Comparison of ENCODE assay signal across 8 cellular contexts in the genomic region with DNA sequence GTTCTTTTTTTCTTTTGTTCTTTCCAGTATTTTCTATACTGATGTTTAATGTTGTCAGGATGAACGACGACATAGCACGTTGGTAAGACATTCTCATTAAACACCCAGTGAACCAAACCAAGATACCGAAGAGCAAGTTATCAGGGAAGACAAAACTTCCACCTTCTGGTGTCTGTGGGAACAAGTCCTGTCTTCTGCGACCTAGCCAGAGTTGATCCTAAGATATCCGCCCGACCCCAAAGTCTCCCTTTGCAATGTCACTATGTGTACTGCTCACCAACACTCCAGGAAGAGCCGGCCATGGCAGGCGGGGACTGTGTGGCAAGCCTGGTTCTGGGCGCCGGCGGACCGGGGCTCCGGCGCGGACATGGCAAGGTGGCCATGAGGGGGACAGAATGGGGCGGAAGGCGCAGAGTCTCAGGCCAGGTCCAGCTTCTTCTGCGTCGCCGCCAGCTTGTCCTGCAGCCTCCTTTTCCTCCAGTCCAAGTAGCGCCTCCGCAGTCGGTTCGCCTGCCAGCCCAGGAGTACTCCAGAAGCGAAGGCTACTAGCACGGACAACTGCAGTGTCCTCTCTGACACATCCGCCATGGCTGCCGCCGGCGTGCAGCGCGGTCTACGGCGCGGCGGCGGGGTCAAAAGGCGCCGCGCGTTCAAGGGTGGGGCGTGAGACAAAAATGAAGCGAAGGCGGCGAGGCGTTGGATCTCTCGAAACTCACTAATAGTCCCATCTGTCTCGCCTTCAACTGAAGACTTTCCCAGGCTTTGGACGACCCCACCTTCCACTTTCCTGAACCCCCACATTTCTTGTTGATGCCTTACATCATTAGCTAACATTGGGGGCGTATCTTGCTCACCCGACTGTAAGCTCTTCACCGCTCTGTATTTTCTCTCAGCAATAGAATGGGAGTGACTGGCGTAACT. TPM values are rescaled to one million over a fixed set of nuclear protein-coding genes. Genes with fewer than 3 reads are reported as not detected.
DNase-seq lines count a peak whose midpoint lies in the region; ATAC-seq and TF ChIP-seq lines count a peak whose summit lies in the region.

A gene with protein sequence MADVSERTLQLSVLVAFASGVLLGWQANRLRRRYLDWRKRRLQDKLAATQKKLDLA (minus strand): TSS at position 610 of the 921 bp plus-strand sequence. CDS start 22 bp downstream, at position 588.

- peak within 1 kb of the TSS; percentile 93 to 97 for H3K4me3 Mint-ChIP-seq in CD14-positive monocyte
- peak within 1 kb of the TSS; percentile 90 for H3K4me3 Mint-ChIP-seq in activated CD8-positive, alpha-beta T cell treated with anti-CD3 and anti-CD28 coated beads for 36 hours

- ATAC-seq in GM19351 (IDR thresholded peaks at IDR 0.05; ENCODE audit: unreplicated experiment) = peak; percentile 87
- peak; percentile 70 for ATAC-seq in HG03469 (IDR thresholded peaks at IDR 0.05; ENCODE audit: unreplicated experiment)
- ATAC-seq in activated CD8-positive, alpha-beta T cell treated with anti-CD3 and anti-CD28 coated beads for 36 hours = peak; percentile 93
- peak; percentile 97 for ATAC-seq in lung (ENCODE audit: insufficient read depth, low FRiP score)

- peaks cover 0 to 1% of the 10 kb centered on the region in 2 donors for H3K9me3 ChIP-seq in lung (ENCODE audit: control insufficient read depth in 2 of 2, insufficient read depth in 1 of 2, low read length in 1 of 2)

- POLR2A ChIA-PET in activated CD8-positive, alpha-beta T cell treated with anti-CD3 and anti-CD28 coated beads for 36 hours (lab: Charles Lee) = interaction anchor here (0.6 kb wide), 1 partner anchor 11 kb away, joined by 3 read pairs; no protein-coding TSS in a partner anchor

- intact Hi-C loops in CD14-positive monocyte (cut with micrococcal nuclease) = no loop called here
- intact Hi-C loops in activated CD8-positive, alpha-beta T cell treated with anti-CD3 and anti-CD28 coated beads for 36 hours (cut with micrococcal nuclease) = no loop called here

- peak within 1 kb of the TSS; percentile 76 to 91 (median 89) for H3K27ac Mint-ChIP-seq in CD14-positive monocyte
- peak within 1 kb of the TSS; percentile 92 for H3K27ac Mint-ChIP-seq in activated CD8-positive, alpha-beta T cell treated with anti-CD3 and anti-CD28 coated beads for 36 hours

- TF ChIP-seq CTCF in CD14-positive monocyte (IDR thresholded peaks at IDR 0.05) (no peak), lung (IDR thresholded peaks at IDR 0.05; ENCODE audit: control extremely low read depth, extremely low read depth) (no peak)
- TF ChIP-seq CTCF in activated CD8-positive, alpha-beta T cell treated with anti-CD3 and anti-CD28 coated beads for 36 hours (IDR thresholded peaks at IDR 0.05) = no peak

- peaks cover 18% of the 10 kb centered on the region for H3K4me1 Mint-ChIP-seq in CD14-positive monocyte
- peaks cover 13% of the 10 kb centered on the region for H3K4me1 Mint-ChIP-seq in activated CD8-positive, alpha-beta T cell treated with anti-CD3 and anti-CD28 coated beads for 36 hours (ENCODE audit: low read depth)

- DNase-seq in CD14-positive monocyte (ENCODE audit: low spot score) (peak; percentile 54), NCI-H82 (lab: John Stamatoyannopoulos, UW) (peak; percentile 75), ecto neural progenitor cell (ENCODE audit: low spot score) (peak; percentile 83), lung (ENCODE audit: low spot score) (peak; percentile 64)
- peak; percentile 80 for DNase-seq in activated CD8-positive, alpha-beta T cell treated with anti-CD3 and anti-CD28 coated beads for 36 hours
- peak; percentile 27 to 34 (median 34) for DNase-seq in stimulated activated CD4-positive, alpha-beta T cell treated with anti-CD3 and anti-CD28 coated beads, TNF-alpha, amount 100 ng/mL, for 4 hours (ENCODE audit: low read depth in 3 of 3)

- H3K27ac ChIP-seq in lung (ENCODE audit: low read depth in 1 of 2, low read length in 1 of 2) = peak within 1 kb of the TSS; percentile 91

- 1 to 2% methylated on average over 54 of the region's 54 CpGs for WGBS in lung, 2 donors

- peaks cover 8 to 10% of the 10 kb centered on the region in 2 donors for H3K36me3 ChIP-seq in lung (ENCODE audit: control insufficient read depth in 2 of 2, insufficient read depth in 2 of 2, low read length in 2 of 2)

- no peaks in the 10 kb centered on the region for H3K27me3 ChIP-seq in lung (ENCODE audit: control insufficient read depth, insufficient read depth)

- peaks cover 15 to 19% of the 10 kb centered on the region in 2 donors for H3K36me3 Mint-ChIP-seq in CD14-positive monocyte
- peaks cover 31% of the 10 kb centered on the region for H3K36me3 Mint-ChIP-seq in activated CD8-positive, alpha-beta T cell treated with anti-CD3 and anti-CD28 coated beads for 36 hours (ENCODE audit: low read depth)

- H3K4me1 ChIP-seq in lung (ENCODE audit: control insufficient read depth in 2 of 2, insufficient read depth in 2 of 2, low read length in 2 of 2) = peaks cover 4 to 9% of the 10 kb centered on the region in 2 donors

- H3K4me3 ChIP-seq in lung = peak within 1 kb of the TSS; percentile 95

- CTCF ChIA-PET in activated CD8-positive, alpha-beta T cell treated with anti-CD3 and anti-CD28 coated beads for 36 hours (lab: Charles Lee) = no interaction called here

- H3K9me3 Mint-ChIP-seq in CD14-positive monocyte = peaks cover 0 to 17% (median 9%) of the 10 kb centered on the region in 7 donors
- H3K9me3 Mint-ChIP-seq in activated CD8-positive, alpha-beta T cell treated with anti-CD3 and anti-CD28 coated beads for 36 hours = peaks cover 5% of the 10 kb centered on the region

- H3K27me3 Mint-ChIP-seq in CD14-positive monocyte (ENCODE audit: low read depth in 3 of 3) = peaks cover 5 to 16% (median 11%) of the 10 kb centered on the region in 3 donors
- H3K27me3 Mint-ChIP-seq in activated CD8-positive, alpha-beta T cell treated with anti-CD3 and anti-CD28 coated beads for 36 hours = peaks cover 19% of the 10 kb centered on the region

RNA-seq across cellular contexts. Expression of the gene that starts here (rescaled TPM):
- polyA plus RNA-seq in CD14-positive monocyte (10 to 100 TPM; 51.0 to 70.6 TPM), lung (100 to 1,000 TPM; 139 to 322 TPM)
- 10 to 100 TPM; 80.2 to 92.1 TPM for total RNA-seq in activated CD8-positive, alpha-beta T cell treated with anti-CD3 and anti-CD28 coated beads for 36 hours
- 10 to 100 TPM; 29.4 to 67.4 TPM for total RNA-seq in lung

Comparison
In these comparisons a context has a peak if more than half of its experiments do, and no peak if none do; other contexts are left out.
1. Peak in every context shown above with its lines: DNase-seq, ATAC-seq, H3K4me3 ChIP-seq and H3K27ac ChIP-seq.